28 cellular contexts compared by ENCODE assay signal in the genomic region with DNA sequence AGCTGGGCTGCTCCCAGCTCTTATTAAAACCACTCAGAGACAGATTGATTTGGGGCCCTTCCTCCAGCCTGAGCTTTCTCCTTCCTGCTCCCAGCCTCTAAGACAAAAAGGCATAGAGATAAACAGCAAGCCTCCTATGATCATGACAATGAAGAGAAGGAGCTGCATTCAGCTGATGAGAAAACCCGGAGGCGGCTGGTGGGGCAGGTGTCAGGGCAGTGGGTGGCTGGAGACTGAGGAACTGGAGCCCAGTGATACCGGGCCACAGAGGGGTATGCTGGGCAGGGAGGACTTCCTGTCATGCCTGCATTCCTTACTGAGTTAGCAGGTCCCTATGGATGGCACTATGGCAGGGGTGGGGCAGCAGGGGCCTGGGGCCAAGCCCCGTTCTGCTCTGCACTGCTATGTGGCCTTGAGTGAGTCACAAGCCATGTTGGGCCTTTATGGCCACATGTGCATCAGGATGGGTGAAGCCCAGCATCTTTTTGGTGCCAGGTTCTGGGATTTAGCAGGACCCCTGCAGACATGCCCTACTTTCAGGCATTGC. TPM values are rescaled to one million over a fixed set of nuclear protein-coding genes. Genes with fewer than 3 reads are reported as not detected.
DNase-seq lines count a peak whose midpoint lies in the region; ATAC-seq, FAIRE-seq and TF ChIP-seq lines count a peak whose summit lies in the region.
"Had no signal": no experiment of that assay in that cellular context is flagged by ENCODE, and none has a peak within 500 bp of the region (broad histone marks: within the 10 kb centered on the region; RNA-seq: fewer than 3 reads in every experiment).

No MANE protein-coding gene starts in this region.

- no peaks in the 10 kb centered on the region for H3K27me3 ChIP-seq in HUES64 (ENCODE audit: insufficient read depth, low read length)
- peaks cover 0 to 8% (median 0%) of the 10 kb centered on the region in 3 experiments for H3K27me3 ChIP-seq in neuronal stem cell (ENCODE audit: control insufficient read depth in 3 of 3, insufficient read depth in 3 of 3, low read depth in 1 of 3, low read length in 3 of 3)
- H3K27me3 ChIP-seq in HepG2 (ENCODE audit: control insufficient read depth in 1 of 2, insufficient read depth in 2 of 2, low read length in 2 of 2), result peaks cover 0 to 25% of the 10 kb centered on the region in 2 experiments; a peak in 3 of 5 replicates
- H3K27me3 ChIP-seq: MG63 had no signal

- no peak overlapping the region for H2BK12ac ChIP-seq in neuronal stem cell (ENCODE audit: low read length)

- no peaks in the 10 kb centered on the region for H3K36me3 ChIP-seq in HUES64 (ENCODE audit: insufficient read depth, low read length)
- no peaks in the 10 kb centered on the region for H3K36me3 ChIP-seq in neuronal stem cell (replicated peaks in 1 of 2; ENCODE audit: control insufficient read depth in 2 of 2, insufficient read depth in 2 of 2, low read length in 2 of 2)
- H3K36me3 ChIP-seq in HepG2 (replicated peaks in 1 of 2; ENCODE audit: control insufficient read depth in 1 of 2, insufficient read depth in 2 of 2, low read length in 2 of 2), result no peaks in the 10 kb centered on the region
- H3K36me3 ChIP-seq: BE2C, MG63 had no signal

- no peak for TF ChIP-seq CTCF in HepG2 (CRISPR knock-in tag; IDR thresholded peaks at IDR 0.05)
- no peak for TF ChIP-seq CTCF in nephron progenitor cell (IDR thresholded peaks at IDR 0.05)

- no peak for FAIRE-seq in HepG2 (lab: Jason Lieb, UNC)
- FAIRE-seq: A204.1, GM12878, GM19239 had no signal

- no peaks in the 10 kb centered on the region for H4K20me1 ChIP-seq in HepG2 (ENCODE audit: insufficient read depth, low read length)

- BruUV-seq in HepG2 (replicated peaks; lab: Mats Ljungman, UMichigan), result no TSS peak

- TF ChIP-seq EP300 in HepG2 (IDR thresholded peaks at IDR 0.05; ENCODE audit: low read depth in 2 of 2, low read length in 2 of 2), result no peak
- no peak for TF ChIP-seq EP300 in HepG2 (CRISPR knock-in tag; IDR thresholded peaks at IDR 0.05; ENCODE audit: borderline replicate concordance)

- TF ChIP-seq RAD21 in HepG2 (CRISPR knock-in tag; IDR thresholded peaks at IDR 0.05), result no peak

- H3K4me1 ChIP-seq in HUES64 (ENCODE audit: insufficient read depth, low read length), result peaks cover 23% of the 10 kb centered on the region; the same call in 1 of the 2 replicates
- peaks cover 24 to 45% of the 10 kb centered on the region in 2 donors for H3K4me1 ChIP-seq in neuronal stem cell (ENCODE audit: control insufficient read depth in 2 of 2, insufficient read depth in 1 of 2, low read depth in 1 of 2, low read length in 2 of 2)
- H3K4me1 ChIP-seq in HepG2 (ENCODE audit: insufficient read depth, low read length), result no peaks in the 10 kb centered on the region
- H3K4me1 ChIP-seq: BE2C had no signal

- no peak for TF ChIP-seq POLR2A in HepG2 (IDR thresholded peaks at IDR 0.05; ENCODE audit: insufficient read depth in 1 of 2, low read depth in 2 of 2, low read length in 2 of 2)

- POLR2A ChIA-PET in HepG2 (lab: Yijun Ruan, JAX), result no interaction called here

- in situ Hi-C loops in HepG2 (cut with HindIII; ENCODE audit: extremely low pct_ligation_motif_present, low pct_unique_long_range_greater_than_20kb), result no loop called here

- DNase-seq in activated naive CD4-positive, alpha-beta T cell treated with anti-CD3 and anti-CD28 coated beads for 36 hours, result no peak
- no peak for DNase-seq in activated naive CD4-positive, alpha-beta T cell (lab: John Stamatoyannopoulos, UW)
- DNase-seq in neuronal stem cell (ENCODE audit: low spot score) (no peak), HT-29 (ENCODE audit: low spot score) (no peak), HepG2 (ENCODE audit: low spot score) (no peak), nephron progenitor cell (no peak)
- DNase-seq: BE2C; CD4-positive, alpha-beta memory T cell; DMS153; EL; GOT3; HFFc6; Kasumi-1; MG63; NCI-H1092; NCI-H1436 treated with DMSO at 0.1 percent for 48 hours; NCI-H2029; NCI-H524; NCI-H82; RPMI8226; SHP77 treated with DMSO at 0.1 percent for 48 hours; SK-N-SH had no signal

- H3K36me3 Mint-ChIP-seq in activated naive CD4-positive, alpha-beta T cell treated with anti-CD3 and anti-CD28 coated beads for 36 hours (ENCODE audit: low read depth), result no peaks in the 10 kb centered on the region
- no peaks in the 10 kb centered on the region for H3K36me3 Mint-ChIP-seq in nephron progenitor cell (ENCODE audit: low read depth)
- H3K36me3 Mint-ChIP-seq: CD4-positive, alpha-beta memory T cell had no signal

- H3K14ac ChIP-seq in neuronal stem cell (ENCODE audit: low read length), result no peak overlapping the region

- H2AK5ac ChIP-seq in neuronal stem cell (ENCODE audit: low read depth, low read length), result no peak overlapping the region

- H3K4me2 ChIP-seq in neuronal stem cell (ENCODE audit: insufficient read depth, low read length, poor library complexity, severe bottlenecking) (no peak overlapping the region), HepG2 (ENCODE audit: low read depth, low read length) (no peak overlapping the region)
- H3K4me2 ChIP-seq: SK-N-SH had no signal

- no peaks in the 10 kb centered on the region for H3K4me1 Mint-ChIP-seq in activated naive CD4-positive, alpha-beta T cell treated with anti-CD3 and anti-CD28 coated beads for 36 hours (ENCODE audit: low read depth)
- H3K4me1 Mint-ChIP-seq in nephron progenitor cell, result peaks cover 58% of the 10 kb centered on the region
- H3K4me1 Mint-ChIP-seq: CD4-positive, alpha-beta memory T cell had no signal

- H3K9me3 ChIP-seq in HUES64 (ENCODE audit: insufficient read depth, low read depth, low read length), result no peaks in the 10 kb centered on the region
- H3K9me3 ChIP-seq in neuronal stem cell (replicated peaks in 1 of 2; ENCODE audit: control insufficient read depth in 2 of 2, insufficient read depth in 1 of 2, low read depth in 1 of 2, low read length in 2 of 2), result no peaks in the 10 kb centered on the region
- H3K9me3 ChIP-seq in HepG2 (ENCODE audit: low read length), result no peaks in the 10 kb centered on the region
- H3K9me3 ChIP-seq: BE2C, MG63, SK-N-SH had no signal

- WGBS in HUES64, result 70% methylated on average over 4 of the region's 4 CpGs
- no CpG with 5 or more reads among the region's 4 CpGs for WGBS in neuronal stem cell (ENCODE audit: extremely low coverage in 2 of 2, insufficient read length in 2 of 2, insufficient replicate concordance in 1 of 2), 2 donors
- WGBS in HepG2 (ENCODE audit: low lambda C conversion rate), result 3% methylated on average over 3 of the region's 4 CpGs

- H2BK5ac ChIP-seq in neuronal stem cell (ENCODE audit: low read length), result no peak overlapping the region

- no peak overlapping the region for H3K18ac ChIP-seq in neuronal stem cell (ENCODE audit: low read length)

- H3K79me1 ChIP-seq in neuronal stem cell (ENCODE audit: low read depth, low read length), result no peaks in the 10 kb centered on the region

- no peaks in the 10 kb centered on the region for H3K9me3 Mint-ChIP-seq in activated naive CD4-positive, alpha-beta T cell treated with anti-CD3 and anti-CD28 coated beads for 36 hours
- H3K9me3 Mint-ChIP-seq in nephron progenitor cell, result no peaks in the 10 kb centered on the region
- H3K9me3 Mint-ChIP-seq: CD4-positive, alpha-beta memory T cell; HFFc6 had no signal

- H3K23ac ChIP-seq in neuronal stem cell (ENCODE audit: low read depth, low read length, poor library complexity), result no peak overlapping the region

- no peak overlapping the region for H3K4ac ChIP-seq in neuronal stem cell (ENCODE audit: low read length)

- no peak overlapping the region for H3K4me3 Mint-ChIP-seq in activated naive CD4-positive, alpha-beta T cell treated with anti-CD3 and anti-CD28 coated beads for 36 hours
- no peak overlapping the region for H3K4me3 Mint-ChIP-seq in nephron progenitor cell
- H3K4me3 Mint-ChIP-seq: CD4-positive, alpha-beta memory T cell; HFFc6 had no signal

- peak; percentile 11 for ATAC-seq in esophagus mucosa
- no peak for ATAC-seq in HepG2
- ATAC-seq: GM12878 had no signal

- intact Hi-C loops in activated naive CD4-positive, alpha-beta T cell treated with anti-CD3 and anti-CD28 coated beads for 36 hours (cut with micrococcal nuclease), result no loop called here
- intact Hi-C loops in HepG2 (cut with micrococcal nuclease; ENCODE audit: unreplicated experiment), result no loop called here

- H3K27ac ChIP-seq in HUES64 (ENCODE audit: low read depth, low read length), result peak overlapping the region; percentile 30; the same call in 1 of the 2 replicates
- H3K27ac ChIP-seq in neuronal stem cell (replicated peaks; ENCODE audit: low read length), result no peak overlapping the region
- H3K27ac ChIP-seq in HepG2 (ENCODE audit: extremely low read length, insufficient read depth, low read length), result no peak overlapping the region

- H3K9ac ChIP-seq in HUES64 (ENCODE audit: low read depth, low read length) (no peak overlapping the region), neuronal stem cell (ENCODE audit: low read depth, low read length, poor library complexity) (no peak overlapping the region), HepG2 (ENCODE audit: insufficient read depth, low read depth, low read length) (no peak overlapping the region)
- H3K9ac ChIP-seq: SK-N-SH had no signal

- H2BK120ac ChIP-seq in neuronal stem cell (ENCODE audit: low read depth, low read length), result no peak overlapping the region

- peak overlapping the region; percentile 55 for H2AFZ ChIP-seq in neuronal stem cell (ENCODE audit: low read length)
- H2AFZ ChIP-seq in HepG2 (ENCODE audit: low read length), result no peak overlapping the region

- H2BK15ac ChIP-seq in neuronal stem cell (ENCODE audit: low read length), result no peak overlapping the region

- no peak overlapping the region for H4K91ac ChIP-seq in neuronal stem cell (ENCODE audit: low read depth, low read length, poor library complexity)

- peak overlapping the region; percentile 12 for H3K27ac Mint-ChIP-seq in activated naive CD4-positive, alpha-beta T cell treated with anti-CD3 and anti-CD28 coated beads for 36 hours
- no peak overlapping the region for H3K27ac Mint-ChIP-seq in nephron progenitor cell
- H3K27ac Mint-ChIP-seq: CD4-positive, alpha-beta memory T cell; HFFc6 had no signal

- peaks cover 1% of the 10 kb centered on the region for H3K27me3 Mint-ChIP-seq in activated naive CD4-positive, alpha-beta T cell treated with anti-CD3 and anti-CD28 coated beads for 36 hours (ENCODE audit: low read depth)
- H3K27me3 Mint-ChIP-seq in nephron progenitor cell (ENCODE audit: low read depth, poor library complexity), result peaks cover 24% of the 10 kb centered on the region

- H4K8ac ChIP-seq in neuronal stem cell (ENCODE audit: low read depth, low read length), result no peak overlapping the region

- no peak overlapping the region for H3K4me3 ChIP-seq in HUES64 (ENCODE audit: low read length)
- H3K4me3 ChIP-seq in neuronal stem cell (ENCODE audit: low read length in 2 of 2), result no peak overlapping the region
- H3K4me3 ChIP-seq in HepG2 (replicated peaks in 1 of 3; ENCODE audit: insufficient read depth in 1 of 3, low read depth in 2 of 3, low read length in 3 of 3), result no peak overlapping the region
- H3K4me3 ChIP-seq: GM12878, MG63 had no signal

- H3K79me2 ChIP-seq in HepG2 (ENCODE audit: insufficient read depth, low read length), result no peaks in the 10 kb centered on the region

- CTCF ChIA-PET in activated naive CD4-positive, alpha-beta T cell treated with anti-CD3 and anti-CD28 coated beads for 36 hours (lab: Charles Lee), result interaction anchor here (1.2 kb wide), 1 partner anchor 10 kb away, joined by 4 read pairs; no protein-coding TSS in a partner anchor
- CTCF ChIA-PET in HepG2 (lab: Yijun Ruan, JAX; ENCODE audit: low intra/inter-chr PET ratio, low total read pairs), result no interaction called here

RNA-seq across cellular contexts. Expression of gene PVALB, which starts 20.1 kb away (rescaled TPM):
- not detected for total RNA-seq in activated naive CD4-positive, alpha-beta T cell treated with anti-CD3 and anti-CD28 coated beads for 36 hours
- 1.5 TPM for polyA plus RNA-seq in HUES64 (2013, experiment 1 of 2)
- polyA plus RNA-seq in HUES64 (2013, experiment 2 of 2), result 6.3 TPM
- total RNA-seq in esophagus mucosa (not detected), HepG2 (2016; rRNA removed; fragmentation: Illumina TruSeq; extraction: Trizol) (not detected in 2 replicates)
- 7.0 TPM for polyA plus RNA-seq in neuronal stem cell (2013, experiment 1 of 2)
- polyA plus RNA-seq in neuronal stem cell (2013, experiment 2 of 2), result 5.6 TPM
- total RNA-seq in HT-29 (2014; rRNA removed; shearing (Covaris generic)), result not detected in 2 replicates
- not detected in 2 replicates for total RNA-seq in HepG2 (2016; cell fraction: cytosol; rRNA removed; fragmentation: Illumina TruSeq; extraction: Trizol; ENCODE audit: low read depth)
- not detected in 2 replicates for total RNA-seq in HepG2 (2016; cell fraction: insoluble cytoplasmic fraction; rRNA removed; fragmentation: Illumina TruSeq; extraction: Trizol)
- total RNA-seq in HepG2 (2016; cell fraction: membrane; rRNA removed; fragmentation: Illumina TruSeq; extraction: Trizol), result not detected in 2 replicates
- not detected in 2 replicates for total RNA-seq in HepG2 (2016; cell fraction: nucleus; rRNA removed; fragmentation: Illumina TruSeq; extraction: Trizol)
- polyA plus RNA-seq in HepG2 (2011; rRNA removed), result not detected in 2 replicates
- polyA plus RNA-seq in HepG2 (2011; cell fraction: cytosol; rRNA removed), result not detected in 2 replicates
- polyA plus RNA-seq in HepG2 (2011; cell fraction: nucleus; rRNA removed), result not detected in 2 replicates
- not detected in 2 replicates for polyA plus RNA-seq in HepG2 (2012)
- polyA plus RNA-seq in HepG2 (2016; cell fraction: cytosol; fragmentation: Illumina TruSeq; extraction: Trizol; ENCODE audit: low read depth), result not detected in 2 replicates
- polyA plus RNA-seq in HepG2 (2016; cell fraction: insoluble cytoplasmic fraction; fragmentation: Illumina TruSeq; extraction: Trizol; ENCODE audit: low read depth), result not detected in 2 replicates
- polyA plus RNA-seq in HepG2 (2016; cell fraction: membrane; fragmentation: Illumina TruSeq; extraction: Trizol; ENCODE audit: low read depth), result not detected in 2 replicates
- not detected in 2 replicates for polyA plus RNA-seq in HepG2 (2016; cell fraction: nucleus; fragmentation: Illumina TruSeq; extraction: Trizol; ENCODE audit: insufficient read depth, low read depth)
- not detected in 2 replicates for polyA minus RNA-seq in HepG2 (2011; rRNA and poly(A)+ RNA removed; ENCODE audit: low replicate concordance)
- not detected in 2 replicates for polyA minus RNA-seq in HepG2 (2011; cell fraction: cytosol; rRNA and poly(A)+ RNA removed)
- polyA minus RNA-seq in HepG2 (2011; cell fraction: nucleus; rRNA and poly(A)+ RNA removed), result not detected in 2 replicates
- total RNA-seq: CD4-positive, alpha-beta memory T cell; GM12878; HFFc6; HT1080 had no signal
- polyA plus RNA-seq: CD4-positive, alpha-beta memory T cell; GM12878; SK-N-SH had no signal

RNA-seq across cellular contexts. Expression of gene IFT27, which starts 20.8 kb away (rescaled TPM):
- total RNA-seq in activated naive CD4-positive, alpha-beta T cell treated with anti-CD3 and anti-CD28 coated beads for 36 hours, result 10 to 100 TPM; 15.7 to 16.2 TPM
- polyA plus RNA-seq in HUES64 (2013, experiment 1 of 2), result 26.1 TPM
- polyA plus RNA-seq in HUES64 (2013, experiment 2 of 2), result 35.0 TPM
- 12.6 TPM for total RNA-seq in esophagus mucosa
- polyA plus RNA-seq in neuronal stem cell (2013, experiment 1 of 2), result 57.3 TPM
- polyA plus RNA-seq in neuronal stem cell (2013, experiment 2 of 2), result 56.3 TPM
- 6.1 and 9.0 TPM in 2 replicates for total RNA-seq in HT-29 (2014; rRNA removed; shearing (Covaris generic))
- 0.33 TPM in 1 of 2 replicates, not detected in the other for total RNA-seq in HepG2 (2016; rRNA removed; fragmentation: Illumina TruSeq; extraction: Trizol)
- not detected in 2 replicates for total RNA-seq in HepG2 (2016; cell fraction: cytosol; rRNA removed; fragmentation: Illumina TruSeq; extraction: Trizol; ENCODE audit: low read depth)
- total RNA-seq in HepG2 (2016; cell fraction: insoluble cytoplasmic fraction; rRNA removed; fragmentation: Illumina TruSeq; extraction: Trizol), result 0.19 TPM in 1 of 2 replicates, not detected in the other
- total RNA-seq in HepG2 (2016; cell fraction: membrane; rRNA removed; fragmentation: Illumina TruSeq; extraction: Trizol), result not detected in 2 replicates
- not detected in 2 replicates for total RNA-seq in HepG2 (2016; cell fraction: nucleus; rRNA removed; fragmentation: Illumina TruSeq; extraction: Trizol)
- 0.25 and 0.33 TPM in 2 replicates for polyA plus RNA-seq in HepG2 (2011; rRNA removed)
- 0.17 and 0.19 TPM in 2 replicates for polyA plus RNA-seq in HepG2 (2011; cell fraction: cytosol; rRNA removed)
- 0.63 and 1.2 TPM in 2 replicates for polyA plus RNA-seq in HepG2 (2011; cell fraction: nucleus; rRNA removed)
- polyA plus RNA-seq in HepG2 (2012), result 0.29 and 0.54 TPM in 2 replicates
- not detected in 2 replicates for polyA plus RNA-seq in HepG2 (2016; cell fraction: cytosol; fragmentation: Illumina TruSeq; extraction: Trizol; ENCODE audit: low read depth)
- not detected in 2 replicates for polyA plus RNA-seq in HepG2 (2016; cell fraction: insoluble cytoplasmic fraction; fragmentation: Illumina TruSeq; extraction: Trizol; ENCODE audit: low read depth)
- not detected in 2 replicates for polyA plus RNA-seq in HepG2 (2016; cell fraction: membrane; fragmentation: Illumina TruSeq; extraction: Trizol; ENCODE audit: low read depth)
- not detected in 2 replicates for polyA plus RNA-seq in HepG2 (2016; cell fraction: nucleus; fragmentation: Illumina TruSeq; extraction: Trizol; ENCODE audit: insufficient read depth, low read depth)
- polyA minus RNA-seq in HepG2 (2011; rRNA and poly(A)+ RNA removed; ENCODE audit: low replicate concordance), result 0.44 and 10.2 TPM in 2 replicates
- polyA minus RNA-seq in HepG2 (2011; cell fraction: cytosol; rRNA and poly(A)+ RNA removed), result not detected in 2 replicates
- 0.39 and 0.50 TPM in 2 replicates for polyA minus RNA-seq in HepG2 (2011; cell fraction: nucleus; rRNA and poly(A)+ RNA removed)
